Comparison of ENCODE assay signal across 17 cellular contexts in the genomic region with DNA sequence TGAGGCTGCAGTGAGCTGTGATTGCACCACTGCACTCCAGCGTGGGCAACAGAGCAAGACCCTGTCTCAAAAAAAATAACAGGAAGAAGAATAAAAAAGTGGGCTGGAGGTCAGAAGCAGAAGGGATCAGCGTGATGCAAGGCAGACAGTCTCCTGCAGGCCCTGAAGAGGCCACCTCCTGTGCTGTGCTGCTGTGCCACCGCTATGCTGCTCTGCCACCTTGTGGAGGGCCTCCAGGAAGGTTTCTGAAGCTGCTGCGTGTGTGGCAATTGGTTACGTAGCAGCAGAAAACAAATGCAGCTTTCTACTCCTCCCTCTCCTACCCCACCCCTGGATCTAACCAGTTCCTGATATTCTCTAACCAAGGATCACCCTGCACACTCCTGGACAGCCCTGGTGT.
DNase-seq lines count a peak whose midpoint lies in the region; ATAC-seq, FAIRE-seq and TF ChIP-seq lines count a peak whose summit lies in the region.
"Had no signal": no experiment of that assay in that cellular context is flagged by ENCODE, and none has a peak within 500 bp of the region (broad histone marks: within the 10 kb centered on the region; RNA-seq: fewer than 3 reads in every experiment).

No MANE protein-coding gene starts in this region.

- no peaks in the 10 kb centered on the region for H3K36me3 Mint-ChIP-seq in activated naive CD8-positive, alpha-beta T cell treated with anti-CD3 and anti-CD28 coated beads for 36 hours
- no peaks in the 10 kb centered on the region for H3K36me3 Mint-ChIP-seq in activated naive CD8-positive, alpha-beta T cell treated with anti-CD3 and anti-CD28 coated beads, Interleukin-2, amount 50 U/mL, for 24 hours (ENCODE audit: low read depth)
- H3K36me3 Mint-ChIP-seq: activated CD4-positive, alpha-beta memory T cell treated with anti-CD3 and anti-CD28 coated beads for 36 hours had no signal

- TF ChIP-seq CTCF in LNCaP clone FGC (IDR thresholded peaks at IDR 0.05; ENCODE audit: control insufficient read depth, extremely low read depth, insufficient read depth) = peak; percentile 63

- H3K4me1 Mint-ChIP-seq in activated naive CD8-positive, alpha-beta T cell treated with anti-CD3 and anti-CD28 coated beads for 36 hours = no peaks in the 10 kb centered on the region
- H3K4me1 Mint-ChIP-seq in activated naive CD8-positive, alpha-beta T cell treated with anti-CD3 and anti-CD28 coated beads, Interleukin-2, amount 50 U/mL, for 24 hours = no peaks in the 10 kb centered on the region
- H3K4me1 Mint-ChIP-seq: activated T-helper 17 cell treated with anti-CD3 and anti-CD28 coated beads, Interleukin-2, amount 50 U/mL, for 72 hours; B cell had no signal

- no peak for ATAC-seq in activated naive CD8-positive, alpha-beta T cell treated with anti-CD3 and anti-CD28 coated beads, Interleukin-2, amount 50 U/mL, for 24 hours
- ATAC-seq in GM18520 (IDR thresholded peaks at IDR 0.05; ENCODE audit: unreplicated experiment) = no peak
- ATAC-seq: activated T-helper 17 cell treated with anti-CD3 and anti-CD28 coated beads, Interleukin-2, amount 50 U/mL, for 72 hours; left lobe of liver had no signal

- no peak overlapping the region for H3K4me3 Mint-ChIP-seq in activated naive CD8-positive, alpha-beta T cell treated with anti-CD3 and anti-CD28 coated beads for 36 hours
- no peak overlapping the region for H3K4me3 Mint-ChIP-seq in activated naive CD8-positive, alpha-beta T cell treated with anti-CD3 and anti-CD28 coated beads, Interleukin-2, amount 50 U/mL, for 24 hours
- H3K4me3 Mint-ChIP-seq: activated CD4-positive, alpha-beta memory T cell treated with anti-CD3 and anti-CD28 coated beads for 36 hours; activated T-helper 17 cell treated with anti-CD3 and anti-CD28 coated beads, Interleukin-2, amount 50 U/mL, for 72 hours; B cell had no signal

- H3K4me1 ChIP-seq in SJCRH30 = no peaks in the 10 kb centered on the region

- no peak for FAIRE-seq in urothelium cell line (lab: Jason Lieb, UNC)
- FAIRE-seq: astrocyte had no signal

- no peaks in the 10 kb centered on the region for H3K27me3 Mint-ChIP-seq in activated naive CD8-positive, alpha-beta T cell treated with anti-CD3 and anti-CD28 coated beads for 36 hours
- H3K27me3 Mint-ChIP-seq in activated naive CD8-positive, alpha-beta T cell treated with anti-CD3 and anti-CD28 coated beads, Interleukin-2, amount 50 U/mL, for 24 hours = no peaks in the 10 kb centered on the region
- H3K27me3 Mint-ChIP-seq: activated CD4-positive, alpha-beta memory T cell treated with anti-CD3 and anti-CD28 coated beads for 36 hours; activated T-helper 17 cell treated with anti-CD3 and anti-CD28 coated beads, Interleukin-2, amount 50 U/mL, for 72 hours; B cell; progenitor cell of endocrine pancreas had no signal

- H3K4me3 ChIP-seq in LNCaP clone FGC (ENCODE audit: low read depth, low read length) = no peak overlapping the region
- no peak overlapping the region for H3K4me3 ChIP-seq in SJCRH30

- H3K9me3 ChIP-seq in SJCRH30 (replicated peaks) = no peaks in the 10 kb centered on the region

- H3K27me3 ChIP-seq in SJCRH30 = peaks cover 9% of the 10 kb centered on the region

- DNase-seq in activated naive CD8-positive, alpha-beta T cell treated with anti-CD3 and anti-CD28 coated beads for 36 hours = peak; percentile 4
- DNase-seq in activated naive CD8-positive, alpha-beta T cell treated with anti-CD3 and anti-CD28 coated beads, Interleukin-2, amount 50 U/mL, for 24 hours = no peak
- DNase-seq in LNCaP clone FGC (ENCODE audit: low read depth) (peak; percentile 7), SJCRH30 (peak; percentile 68 to 74), urothelium cell line (ENCODE audit: low spot score) (peak; percentile 44), NOMO-1 treated with DMSO at 0.1 percent for 48 hours (lab: John Stamatoyannopoulos, UW; ENCODE audit: unreplicated experiment) (no peak), NCI-H128 (lab: John Stamatoyannopoulos, UW; ENCODE audit: unreplicated experiment) (no peak)
- DNase-seq: activated CD4-positive, alpha-beta memory T cell treated with anti-CD3 and anti-CD28 coated beads for 36 hours; EL; hippocampal formation; NCI-H187 treated with DMSO at 0.1 percent for 48 hours had no signal

- H3K9me3 Mint-ChIP-seq in activated naive CD8-positive, alpha-beta T cell treated with anti-CD3 and anti-CD28 coated beads for 36 hours = peaks cover 1% of the 10 kb centered on the region
- H3K9me3 Mint-ChIP-seq in activated naive CD8-positive, alpha-beta T cell treated with anti-CD3 and anti-CD28 coated beads, Interleukin-2, amount 50 U/mL, for 24 hours = peaks cover 3% of the 10 kb centered on the region

- H3K27ac ChIP-seq in SJCRH30 = no peak overlapping the region

- no peak overlapping the region for H3K27ac Mint-ChIP-seq in activated naive CD8-positive, alpha-beta T cell treated with anti-CD3 and anti-CD28 coated beads for 36 hours
- no peak overlapping the region for H3K27ac Mint-ChIP-seq in activated naive CD8-positive, alpha-beta T cell treated with anti-CD3 and anti-CD28 coated beads, Interleukin-2, amount 50 U/mL, for 24 hours
- H3K27ac Mint-ChIP-seq: activated CD4-positive, alpha-beta memory T cell treated with anti-CD3 and anti-CD28 coated beads for 36 hours; activated T-helper 17 cell treated with anti-CD3 and anti-CD28 coated beads, Interleukin-2, amount 50 U/mL, for 72 hours; B cell; progenitor cell of endocrine pancreas had no signal

- H3K36me3 ChIP-seq in SJCRH30 = no peaks in the 10 kb centered on the region

Comparison
In these comparisons a context has a peak if more than half of its experiments do, and no peak if none do; other contexts are left out.
1. DNase-seq: peak in activated naive CD8-positive, alpha-beta T cell treated with anti-CD3 and anti-CD28 coated beads for 36 hours (single experiment), LNCaP clone FGC (single experiment), SJCRH30 (2 of 2) and urothelium cell line (single experiment); none in activated naive CD8-positive, alpha-beta T cell treated with anti-CD3 and anti-CD28 coated beads, Interleukin-2, amount 50 U/mL, for 24 hours (single experiment), NOMO-1 treated with DMSO at 0.1 percent for 48 hours (single experiment) and NCI-H128 (single experiment).